In genomic region chr13:24627090-24627714, GRCh38 we compare ENCODE assay signal across 8 cellular contexts. TPM values are rescaled to one million over a fixed set of nuclear protein-coding genes. Genes with fewer than 3 reads are reported as not detected.
DNase-seq lines count a peak whose midpoint lies in the region; ATAC-seq and TF ChIP-seq lines count a peak whose summit lies in the region.

No MANE protein-coding gene starts in this region.

- H3K9me3 ChIP-seq in SU-DHL-6 (ENCODE audit: insufficient read depth, low read length), result no peaks in the 10 kb centered on the region
- H3K9me3 ChIP-seq in heart left ventricle, result no peaks in the 10 kb centered on the region
- no peaks in the 10 kb centered on the region for H3K9me3 ChIP-seq in smooth muscle cell (replicated peaks; ENCODE audit: low read depth)

- H3K4me1 ChIP-seq in heart left ventricle (peaks cover 0 to 23% (median 0%) of the 10 kb centered on the region in 12 donors), smooth muscle cell (ENCODE audit: low read depth) (no peaks in the 10 kb centered on the region)

- intact Hi-C loops in heart left ventricle (cut with DNase I), result no loop called here

- no peak overlapping the region for H2AFZ ChIP-seq in SU-DHL-6 (ENCODE audit: low read depth, low read length, severe bottlenecking)
- H2AFZ ChIP-seq in smooth muscle cell (ENCODE audit: low read depth), result peak overlapping the region; percentile 52

- no peak overlapping the region for H3K9ac ChIP-seq in SU-DHL-6 (ENCODE audit: low read length)
- H3K9ac ChIP-seq in smooth muscle cell (ENCODE audit: low read depth), result no peak overlapping the region

- H4K20me1 ChIP-seq in SU-DHL-6 (ENCODE audit: low read depth, low read length) (no peaks in the 10 kb centered on the region), smooth muscle cell (ENCODE audit: low read depth) (no peaks in the 10 kb centered on the region)

- H3K27ac ChIP-seq in SU-DHL-6 (ENCODE audit: low read depth, low read length), result no peak overlapping the region
- no peak overlapping the region for H3K27ac ChIP-seq in heart left ventricle
- H3K27ac ChIP-seq in smooth muscle cell (ENCODE audit: low read depth), result no peak overlapping the region
- no peak overlapping the region for H3K27ac ChIP-seq in coronary artery

- peak in 3 of 4 donors; percentile 50 to 56 (median 55) for ATAC-seq in heart left ventricle

- WGBS in heart left ventricle, 4 donors, result 57 to 74% (median 58%) methylated on average over 24 to 25 of the region's 25 CpGs
- 37% methylated on average over 25 of the region's 25 CpGs for WGBS in smooth muscle cell (ENCODE audit: low lambda C conversion rate)

- TF ChIP-seq CTCF in SU-DHL-6 (IDR thresholded peaks at IDR 0.05; ENCODE audit: insufficient read depth, low read length, poor library complexity, severe bottlenecking), result peak; percentile 36
- peak in 10 of 12 donors; percentile 17 to 54 (median 40) for TF ChIP-seq CTCF in heart left ventricle (IDR thresholded peaks at IDR 0.05)
- peak; percentile 84 for TF ChIP-seq CTCF in smooth muscle cell (IDR thresholded peaks at IDR 0.05; ENCODE audit: borderline replicate concordance, insufficient read depth, poor library complexity, severe bottlenecking)
- TF ChIP-seq CTCF in coronary artery (IDR thresholded peaks at IDR 0.05), result no peak

- H3K9me2 ChIP-seq in SU-DHL-6 (replicated peaks; ENCODE audit: insufficient read depth, low read length), result no peaks in the 10 kb centered on the region

- H3K27me3 ChIP-seq in SU-DHL-6 (ENCODE audit: low read length), result no peaks in the 10 kb centered on the region
- no peaks in the 10 kb centered on the region for H3K27me3 ChIP-seq in heart left ventricle
- no peaks in the 10 kb centered on the region for H3K27me3 ChIP-seq in smooth muscle cell (ENCODE audit: low read depth)

- TF ChIP-seq POLR2A in heart left ventricle (IDR thresholded peaks at IDR 0.05), result no peak

- H3K79me2 ChIP-seq in SU-DHL-6 (ENCODE audit: insufficient read depth, low read length) (no peaks in the 10 kb centered on the region), smooth muscle cell (ENCODE audit: low read depth) (no peaks in the 10 kb centered on the region)

- DNase-seq in NCI-H2107 treated with DMSO at 0.1 percent for 48 hours (lab: John Stamatoyannopoulos, UW; ENCODE audit: unreplicated experiment) (peak; percentile 0), NCI-H2107 (lab: John Stamatoyannopoulos, UW) (no peak), heart left ventricle (no peak), smooth muscle cell (lab: John Stamatoyannopoulos, UW; ENCODE audit: unreplicated experiment) (peak; percentile 14), NCI-H1105 (lab: John Stamatoyannopoulos, UW) (no peak), coronary artery (ENCODE audit: low spot score) (no peak), NCI-H187 treated with DMSO at 0.1 percent for 48 hours (lab: John Stamatoyannopoulos, UW) (no peak)

- H3K36me3 ChIP-seq in SU-DHL-6 (ENCODE audit: low read length) (no peaks in the 10 kb centered on the region), heart left ventricle (no peaks in the 10 kb centered on the region), smooth muscle cell (ENCODE audit: low read depth) (no peaks in the 10 kb centered on the region)

- H3K4me3 ChIP-seq in SU-DHL-6 (ENCODE audit: insufficient read depth, low read length, poor library complexity, severe bottlenecking) (no peak overlapping the region), heart left ventricle (no peak overlapping the region), smooth muscle cell (no peak overlapping the region), coronary artery (no peak overlapping the region)

- H3K4me2 ChIP-seq in SU-DHL-6 (ENCODE audit: low read depth, low read length, poor library complexity, severe bottlenecking) (no peak overlapping the region), smooth muscle cell (no peak overlapping the region)

- H3F3A ChIP-seq in SU-DHL-6 (ENCODE audit: insufficient read depth) (no peaks in the 10 kb centered on the region), smooth muscle cell (ENCODE audit: low read depth) (no peaks in the 10 kb centered on the region)

RNA-seq across cellular contexts. Expression of gene ATP12A, which starts 53.0 kb away (rescaled TPM):
- total RNA-seq in heart left ventricle, result not detected
- polyA plus RNA-seq in heart left ventricle, result not detected
- 0.67 and 0.72 TPM in 2 replicates for total RNA-seq in smooth muscle cell
- polyA plus RNA-seq in smooth muscle cell, result 0.63 TPM in 1 of 2 replicates, not detected in the other

Comparison
In these comparisons a context has a peak if more than half of its experiments do, and no peak if none do; other contexts are left out.
1. DNase-seq: peak in NCI-H2107 treated with DMSO at 0.1 percent for 48 hours (single experiment) and smooth muscle cell (single experiment); none in NCI-H2107 (single experiment), heart left ventricle (0 of 5), NCI-H1105 (single experiment), coronary artery (single experiment) and NCI-H187 treated with DMSO at 0.1 percent for 48 hours (single experiment).